In genomic region chr12:131619736-131620506, GRCh38 we compare ENCODE assay signal across 28 cellular contexts.
"Had no signal": no experiment of that assay in that cellular context is flagged by ENCODE, and none has a peak within 500 bp of the region (broad histone marks: within the 10 kb centered on the region; RNA-seq: fewer than 3 reads in every experiment).

No MANE protein-coding gene starts in this region.

- ATAC-seq: activated T-cell treated with anti-CD3 and anti-CD28 coated beads, Interleukin-2, amount 50 U/mL, for 72 hours; body of pancreas; PC-3; T-cell had no signal

- H3K36me3 ChIP-seq: adrenal gland, MG63 had no signal

- H3K9me3 Mint-ChIP-seq: activated CD4-positive, alpha-beta memory T cell treated with anti-CD3 and anti-CD28 coated beads for 36 hours; activated CD4-positive, alpha-beta T cell treated with anti-CD3 and anti-CD28 coated beads, Interleukin-2, amount 10 ng/mL, durations not matched to agents 7 days and 5 days; activated naive CD8-positive, alpha-beta T cell treated with anti-CD3 and anti-CD28 coated beads, Interleukin-2, amount 10 ng/mL, durations not matched to agents 7 days and 5 days; activated T-cell treated with anti-CD3 and anti-CD28 coated beads, Interleukin-2, amount 50 U/mL, for 72 hours; activated T-helper 2 cell treated with anti-CD3 and anti-CD28 coated beads, Interferon-gamma antibody, Interleukin-2, Interleukin-4, amounts not matched to agents 10 μg/mL and 5 μg/mL and 100 μg/mL, durations not matched to agents 14 hours and 24 hours and 36 hours; T-cell had no signal

- H3K27ac Mint-ChIP-seq: activated CD4-positive, alpha-beta memory T cell treated with anti-CD3 and anti-CD28 coated beads for 36 hours; activated CD4-positive, alpha-beta T cell treated with anti-CD3 and anti-CD28 coated beads, Interleukin-2, amount 10 ng/mL, durations not matched to agents 7 days and 5 days; activated naive CD8-positive, alpha-beta T cell treated with anti-CD3 and anti-CD28 coated beads, Interleukin-2, amount 10 ng/mL, durations not matched to agents 7 days and 5 days; activated T-cell treated with anti-CD3 and anti-CD28 coated beads, Interleukin-2, amount 50 U/mL, for 72 hours; activated T-helper 2 cell treated with anti-CD3 and anti-CD28 coated beads, Interferon-gamma antibody, Interleukin-2, Interleukin-4, amounts not matched to agents 10 μg/mL and 5 μg/mL and 100 μg/mL, durations not matched to agents 14 hours and 24 hours and 36 hours had no signal

- H3K27ac ChIP-seq: adrenal gland, body of pancreas, SK-N-MC, VCaP had no signal

- H3K4me1 ChIP-seq: adrenal gland, body of pancreas had no signal

- H3K9me3 ChIP-seq: adrenal gland, body of pancreas, MG63 had no signal

- H3K4me3 Mint-ChIP-seq: activated CD4-positive, alpha-beta memory T cell treated with anti-CD3 and anti-CD28 coated beads for 36 hours; activated CD4-positive, alpha-beta T cell treated with anti-CD3 and anti-CD28 coated beads, Interleukin-2, amount 10 ng/mL, durations not matched to agents 7 days and 5 days; activated naive CD8-positive, alpha-beta T cell treated with anti-CD3 and anti-CD28 coated beads, Interleukin-2, amount 10 ng/mL, durations not matched to agents 7 days and 5 days; activated T-cell treated with anti-CD3 and anti-CD28 coated beads, Interleukin-2, amount 50 U/mL, for 72 hours; T-cell had no signal

- FAIRE-seq: RCC 7860, TTC549 had no signal

- H3K27me3 ChIP-seq: adrenal gland had no signal

- H3K36me3 Mint-ChIP-seq: activated CD4-positive, alpha-beta memory T cell treated with anti-CD3 and anti-CD28 coated beads for 36 hours; activated naive CD8-positive, alpha-beta T cell treated with anti-CD3 and anti-CD28 coated beads, Interleukin-2, amount 10 ng/mL, durations not matched to agents 7 days and 5 days; T-cell had no signal

- H3K4me3 ChIP-seq: adrenal gland, body of pancreas, MG63, SK-N-MC had no signal

- DNase-seq: activated CD4-positive, alpha-beta memory T cell treated with anti-CD3 and anti-CD28 coated beads for 36 hours; activated CD4-positive, alpha-beta T cell treated with anti-CD3 and anti-CD28 coated beads, Interleukin-2, amount 10 ng/mL, durations not matched to agents 7 days and 5 days; activated CD4-positive, CD25-positive, alpha-beta regulatory T cell; activated CD8-positive, alpha-beta memory T cell treated with anti-CD3 and anti-CD28 coated beads, Interleukin-2, amount 50 U/mL, for 4 hours; activated naive CD4-positive, alpha-beta T cell treated with anti-CD3 and anti-CD28 coated beads, Interleukin-2, amount 50 U/mL, for 16 hours; activated naive CD8-positive, alpha-beta T cell treated with anti-CD3 and anti-CD28 coated beads, Interleukin-2, amount 10 ng/mL, durations not matched to agents 7 days and 5 days; activated T-cell treated with anti-CD3 and anti-CD28 coated beads, Interleukin-2, amount 50 U/mL, for 72 hours; adrenal gland; aorta; body of pancreas; MG63; MV-4-11; NCI-H1092 treated with DMSO at 0.1 percent for 48 hours; NCI-H1417 treated with DMSO at 0.1 percent for 48 hours; NCI-H1694 treated with DMSO at 0.1 percent for 48 hours; NCI-H2029 treated with DMSO at 0.1 percent for 48 hours; NCI-H345; NCI-H510A; NCI-H526 treated with DMSO at 0.1 percent for 48 hours; PC-3; T-cell; T-helper 2 cell; T1000 had no signal

- H3K4me1 Mint-ChIP-seq: activated CD4-positive, alpha-beta T cell treated with anti-CD3 and anti-CD28 coated beads, Interleukin-2, amount 10 ng/mL, durations not matched to agents 7 days and 5 days; activated naive CD8-positive, alpha-beta T cell treated with anti-CD3 and anti-CD28 coated beads, Interleukin-2, amount 10 ng/mL, durations not matched to agents 7 days and 5 days had no signal

- H3K27me3 Mint-ChIP-seq: activated naive CD8-positive, alpha-beta T cell treated with anti-CD3 and anti-CD28 coated beads, Interleukin-2, amount 10 ng/mL, durations not matched to agents 7 days and 5 days had no signal
